ENCODE assay signal across 12 cellular contexts in the genomic region with DNA sequence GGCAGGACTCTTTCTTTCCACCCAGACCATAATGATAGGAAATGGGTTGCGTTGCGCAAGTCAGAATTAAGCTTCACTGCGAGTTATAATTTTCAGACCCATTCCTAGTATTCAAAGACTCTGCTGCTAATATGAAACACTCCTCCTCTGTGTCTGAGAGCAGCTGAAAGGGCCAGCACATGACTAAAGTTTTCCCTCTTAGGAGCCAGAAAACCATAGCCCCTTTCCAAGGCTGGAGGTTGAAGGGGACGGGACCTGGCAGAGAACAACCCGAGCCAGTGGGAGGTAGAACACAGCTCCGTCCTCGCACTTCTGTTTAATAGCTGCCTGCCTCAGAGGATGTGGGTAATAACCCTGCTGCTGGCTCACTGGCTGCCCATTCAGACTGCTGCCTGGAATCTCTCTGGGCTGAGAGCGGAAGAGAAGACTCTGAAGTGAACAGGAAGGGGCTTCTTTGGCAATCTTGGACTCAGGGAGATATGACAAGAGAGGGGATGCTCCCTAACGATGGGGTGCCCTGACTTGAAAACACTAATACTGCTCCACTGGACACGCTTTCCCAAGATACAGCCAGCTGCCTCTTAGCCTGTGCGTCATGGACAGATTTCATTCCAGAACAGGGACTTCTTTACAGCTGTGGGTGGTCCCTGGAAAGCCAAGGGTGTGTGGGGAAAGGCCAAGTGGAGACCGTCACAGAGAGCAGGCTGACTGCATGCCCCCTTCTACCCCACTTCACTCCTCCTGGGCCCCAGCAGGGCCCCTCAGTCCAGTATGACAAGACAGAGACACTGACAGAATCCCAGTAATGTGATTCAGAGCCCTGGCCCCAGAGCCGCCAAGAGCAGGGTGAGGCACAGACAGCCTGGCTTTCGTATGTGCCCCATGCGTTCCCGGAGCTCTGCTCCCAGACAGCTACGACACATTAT.
A peak's percentile ranks its signal among the peaks of the same experiment; 100 is the strongest.
DNase-seq lines count a peak whose midpoint lies in the region; ATAC-seq and TF ChIP-seq lines count a peak whose summit lies in the region.
"Had no signal": no experiment of that assay in that cellular context is flagged by ENCODE, and none has a peak within 500 bp of the region (broad histone marks: within the 10 kb centered on the region; RNA-seq: fewer than 3 reads in every experiment).

No MANE protein-coding gene starts in this region.

- no peak overlapping the region for H3K14ac ChIP-seq in neuronal stem cell (ENCODE audit: low read length)

- WGBS in neuronal stem cell (ENCODE audit: extremely low coverage in 2 of 2, insufficient read length in 2 of 2, insufficient replicate concordance in 1 of 2), 2 donors = no CpG with 5 or more reads among the region's 17 CpGs

- H3K9ac ChIP-seq in neuronal stem cell (ENCODE audit: low read depth, low read length, poor library complexity) = no peak overlapping the region

- H2AFZ ChIP-seq in neuronal stem cell (ENCODE audit: low read length) = no peak overlapping the region

- H3K4me1 ChIP-seq in neuronal stem cell (ENCODE audit: control insufficient read depth in 2 of 2, insufficient read depth in 1 of 2, low read depth in 1 of 2, low read length in 2 of 2) = peaks cover 41 to 45% of the 10 kb centered on the region in 2 donors
- no peaks in the 10 kb centered on the region for H3K4me1 ChIP-seq in upper lobe of right lung

- H3K9me3 ChIP-seq in neuronal stem cell (replicated peaks in 1 of 2; ENCODE audit: control insufficient read depth in 2 of 2, insufficient read depth in 1 of 2, low read depth in 1 of 2, low read length in 2 of 2) (no peaks in the 10 kb centered on the region), upper lobe of right lung (no peaks in the 10 kb centered on the region)

- no peaks in the 10 kb centered on the region for H3K79me1 ChIP-seq in neuronal stem cell (ENCODE audit: low read depth, low read length)

- H3K4ac ChIP-seq in neuronal stem cell (ENCODE audit: low read length) = no peak overlapping the region

- TF ChIP-seq CTCF in fibroblast of villous mesenchyme (IDR thresholded peaks at IDR 0.05; ENCODE audit: insufficient read depth, low read depth, low read length) (no peak), upper lobe of right lung (IDR thresholded peaks at IDR 0.05) (no peak)

- no peak overlapping the region for H2AK5ac ChIP-seq in neuronal stem cell (ENCODE audit: low read depth, low read length)

- H3K4me3 ChIP-seq in fibroblast of villous mesenchyme (ENCODE audit: low read depth, low read length) (no peak overlapping the region), neuronal stem cell (ENCODE audit: low read length in 2 of 2) (no peak overlapping the region), upper lobe of right lung (no peak overlapping the region)

- peaks cover 1 to 37% of the 10 kb centered on the region in 2 donors for H3K36me3 ChIP-seq in neuronal stem cell (replicated peaks in 1 of 2; ENCODE audit: control insufficient read depth in 2 of 2, insufficient read depth in 2 of 2, low read length in 2 of 2)
- no peaks in the 10 kb centered on the region for H3K36me3 ChIP-seq in upper lobe of right lung

- H2BK5ac ChIP-seq in neuronal stem cell (ENCODE audit: low read length) = no peak overlapping the region

- peak overlapping the region; percentile 23 for H3K18ac ChIP-seq in neuronal stem cell (ENCODE audit: low read length)

- H3K27me3 ChIP-seq in neuronal stem cell (ENCODE audit: control insufficient read depth in 3 of 3, insufficient read depth in 3 of 3, low read depth in 1 of 3, low read length in 3 of 3) = no peaks in the 10 kb centered on the region
- no peaks in the 10 kb centered on the region for H3K27me3 ChIP-seq in upper lobe of right lung

- no peak overlapping the region for H2BK12ac ChIP-seq in neuronal stem cell (ENCODE audit: low read length)

- peak overlapping the region; percentile 11 for H2BK15ac ChIP-seq in neuronal stem cell (ENCODE audit: low read length)

- no peak overlapping the region for H3K4me2 ChIP-seq in neuronal stem cell (ENCODE audit: insufficient read depth, low read length, poor library complexity, severe bottlenecking)

- H3K27ac ChIP-seq in angular gyrus (ENCODE audit: low read depth, low read length) (peak overlapping the region; percentile 41), neuronal stem cell (replicated peaks; ENCODE audit: low read length) (no peak overlapping the region), upper lobe of right lung (peak overlapping the region; percentile 49)

- DNase-seq in fibroblast of villous mesenchyme (ENCODE audit: low read depth) = peak; percentile 34
- DNase-seq in neuronal stem cell (ENCODE audit: low spot score) = no peak
- peak; percentile 53 for DNase-seq in upper lobe of right lung
- no peak for DNase-seq in EL
- DNase-seq in NCI-H510A treated with DMSO at 0.1 percent for 48 hours (lab: John Stamatoyannopoulos, UW) = no peak
- DNase-seq: activated CD4-positive, CD25-positive, alpha-beta regulatory T cell; mammary epithelial cell; NCI-H345; SHP77; stimulated activated CD8-positive, alpha-beta memory T cell treated with anti-CD3 and anti-CD28 coated beads, Interleukin-4, amount 100 ng/mL, for 48 hours had no signal

- no peak overlapping the region for H2BK120ac ChIP-seq in neuronal stem cell (ENCODE audit: low read depth, low read length)

- no peak overlapping the region for H3K23ac ChIP-seq in neuronal stem cell (ENCODE audit: low read depth, low read length, poor library complexity)

- ATAC-seq in upper lobe of right lung = peak; percentile 21
- ATAC-seq in HG02938 (IDR thresholded peaks at IDR 0.05; ENCODE audit: unreplicated experiment) = no peak

- H4K91ac ChIP-seq in neuronal stem cell (ENCODE audit: low read depth, low read length, poor library complexity) = no peak overlapping the region

- intact Hi-C loops in upper lobe of right lung (cut with DNase I) = no loop called here

- no peak overlapping the region for H4K8ac ChIP-seq in neuronal stem cell (ENCODE audit: low read depth, low read length)

Comparison
In these comparisons a context has a peak if more than half of its experiments do, and no peak if none do; other contexts are left out.
1. DNase-seq: peak in fibroblast of villous mesenchyme (single experiment) and upper lobe of right lung (single experiment); none in neuronal stem cell (single experiment), EL (single experiment) and NCI-H510A treated with DMSO at 0.1 percent for 48 hours (single experiment).